Comparison of ENCODE assay signal across 2 cellular contexts in genomic region chr16:89048087-89048729, GRCh38.
A peak's percentile ranks its signal among the peaks of the same experiment; 100 is the strongest.
TF ChIP-seq lines count a peak whose summit lies in the region.

No MANE protein-coding gene starts in this region.

TF ChIP-seq in K562, 482 proteins besides CTCF, POLR2A, EP300 and RAD21:
- 0 out of 4 replicates have a peak, but pooled peaks of 1 of the 2 experiments have one; percentile 25 for TF ChIP-seq NRF1 (conservative IDR thresholded peaks at IDR 0.05 in 1 of 2, IDR thresholded peaks at IDR 0.05 in 1 of 2)
- TF ChIP-seq TCFL5 (CRISPR knock-in tag; conservative IDR thresholded peaks at IDR 0.05) = no peak
- TF ChIP-seq ELK1 (CRISPR knock-in tag; IDR thresholded peaks at IDR 0.05) = no peak
- peak; percentile 13; the same call in 1 of the 2 replicates for TF ChIP-seq ZBTB7A (IDR thresholded peaks at IDR 0.05; ENCODE audit: borderline replicate concordance, control insufficient read depth, low read depth, low read length)
- TF ChIP-seq GABPB2 (CRISPR knock-in tag; conservative IDR thresholded peaks at IDR 0.05) = no peak

TF ChIP-seq in HepG2, 621 proteins besides CTCF, POLR2A, EP300 and RAD21:
- TF ChIP-seq ZMYM3 (CRISPR knock-in tag; IDR thresholded peaks at IDR 0.05) = no peak
- no peak for TF ChIP-seq GPBP1L1 (CRISPR knock-in tag; IDR thresholded peaks at IDR 0.05)
- TF ChIP-seq ZNF674 (CRISPR knock-in tag; IDR thresholded peaks at IDR 0.05; ENCODE audit: low read depth) = 0 out of 2 replicates have a peak, but pooled peaks have one; percentile 23
- peak; percentile 25; the same call in 1 of the 2 replicates for TF ChIP-seq DZIP1 (CRISPR knock-in tag; IDR thresholded peaks at IDR 0.05)
- no peak for TF ChIP-seq SP4 (CRISPR knock-in tag; IDR thresholded peaks at IDR 0.05)
- no peak for TF ChIP-seq PLRG1 (conservative IDR thresholded peaks at IDR 0.05)
- no peak for TF ChIP-seq SRY (CRISPR knock-in tag; IDR thresholded peaks at IDR 0.05)
- no peak for TF ChIP-seq ZNF883 (CRISPR knock-in tag; IDR thresholded peaks at IDR 0.05; ENCODE audit: not compliant biosample characterization)
- TF ChIP-seq ZNF768 (CRISPR knock-in tag; IDR thresholded peaks at IDR 0.05) = peak; percentile 77
- no peak for TF ChIP-seq ZNF329 (CRISPR knock-in tag; IDR thresholded peaks at IDR 0.05; ENCODE audit: low read depth)
- TF ChIP-seq BORCS8-MEF2B (CRISPR knock-in tag; IDR thresholded peaks at IDR 0.05) = no peak
- TF ChIP-seq TAF15 (IDR thresholded peaks at IDR 0.05; ENCODE audit: low read depth, low read length, poor library complexity, severe bottlenecking) = no peak
- TF ChIP-seq KAT2B (IDR thresholded peaks at IDR 0.05; ENCODE audit: borderline replicate concordance, low read depth, low read length) = no peak
- TF ChIP-seq AGO2 (optimal IDR thresholded peaks at IDR 0.05; ENCODE audit: low read depth, low read length) = peak; percentile 76
- no peak for TF ChIP-seq ZFX (CRISPR knock-in tag; IDR thresholded peaks at IDR 0.05; ENCODE audit: low read depth)
- peak; percentile 70 for TF ChIP-seq ZNF281 (CRISPR knock-in tag; IDR thresholded peaks at IDR 0.05; ENCODE audit: borderline replicate concordance)
- no peak for TF ChIP-seq ZNF317 (CRISPR knock-in tag; IDR thresholded peaks at IDR 0.05)
- TF ChIP-seq ZFP91 (CRISPR knock-in tag; IDR thresholded peaks at IDR 0.05; ENCODE audit: borderline replicate concordance) = 0 out of 2 replicates have a peak, but pooled peaks have one; percentile 20
- no peak for TF ChIP-seq ZEB1 (IDR thresholded peaks at IDR 0.05; ENCODE audit: insufficient replicate concordance, low read depth)
- TF ChIP-seq USF2 (IDR thresholded peaks at IDR 0.05; ENCODE audit: low read depth, low read length) = no peak
- TF ChIP-seq USF2 (CRISPR knock-in tag; IDR thresholded peaks at IDR 0.05; ENCODE audit: borderline replicate concordance) = no peak
- no peak for TF ChIP-seq ZNF558 (CRISPR knock-in tag; IDR thresholded peaks at IDR 0.05; ENCODE audit: borderline replicate concordance)
- TF ChIP-seq ZNF777 (CRISPR knock-in tag; IDR thresholded peaks at IDR 0.05) = no peak
- no peak for TF ChIP-seq ATF4 (CRISPR knock-in tag; IDR thresholded peaks at IDR 0.05)
- TF ChIP-seq ELF1 (CRISPR knock-in tag; IDR thresholded peaks at IDR 0.05) = no peak
- no peak for TF ChIP-seq XBP1 (CRISPR knock-in tag; IDR thresholded peaks at IDR 0.05)
- no peak for TF ChIP-seq FOXK1 (CRISPR knock-in tag; IDR thresholded peaks at IDR 0.05; ENCODE audit: borderline replicate concordance, low read depth)
- no peak for TF ChIP-seq EEA1 (CRISPR knock-in tag; IDR thresholded peaks at IDR 0.05; ENCODE audit: borderline replicate concordance)
- TF ChIP-seq CENPBD1 (CRISPR knock-in tag; IDR thresholded peaks at IDR 0.05; ENCODE audit: borderline replicate concordance, low read depth) = no peak
- peak; percentile 72; the same call in 1 of the 2 replicates for TF ChIP-seq EED (CRISPR knock-in tag; IDR thresholded peaks at IDR 0.05)
- no peak for TF ChIP-seq ZNF431 (CRISPR knock-in tag; IDR thresholded peaks at IDR 0.05; ENCODE audit: borderline replicate concordance, low read depth)
- peak; percentile 30; the same call in 1 of the 2 replicates for TF ChIP-seq MXD1 (CRISPR knock-in tag; IDR thresholded peaks at IDR 0.05)
